In genomic region chr12:47837190-47838171, GRCh38 we compare ENCODE assay signal across 1 cellular context.
TF ChIP-seq lines count a peak whose summit lies in the region.

No MANE protein-coding gene starts in this region.

TF ChIP-seq in HepG2, 621 proteins besides CTCF, POLR2A, EP300 and RAD21 (continued from another document):
- TF ChIP-seq GMEB2 (CRISPR knock-in tag; IDR thresholded peaks at IDR 0.05; ENCODE audit: low read depth) (no peak), HOXD1 (CRISPR knock-in tag; IDR thresholded peaks at IDR 0.05) (no peak), STAG1 (CRISPR knock-in tag; IDR thresholded peaks at IDR 0.05) (peak; percentile 82), ZNF816 (CRISPR knock-in tag; IDR thresholded peaks at IDR 0.05; ENCODE audit: borderline replicate concordance) (no peak), ZNF720 (CRISPR knock-in tag; IDR thresholded peaks at IDR 0.05) (no peak), ELF3 (CRISPR knock-in tag; IDR thresholded peaks at IDR 0.05) (0 out of 2 replicates have a peak, but pooled peaks have one; percentile 21), ZC3H13 (CRISPR knock-in tag; IDR thresholded peaks at IDR 0.05) (no peak), TEAD3 (CRISPR knock-in tag; optimal IDR thresholded peaks at IDR 0.05; ENCODE audit: borderline replicate concordance) (peak; percentile 39), ZNF441 (CRISPR knock-in tag; IDR thresholded peaks at IDR 0.05; ENCODE audit: borderline replicate concordance) (no peak), AGO2 (optimal IDR thresholded peaks at IDR 0.05; ENCODE audit: low read depth, low read length) (no peak), ZNF432 (CRISPR knock-in tag; IDR thresholded peaks at IDR 0.05; ENCODE audit: borderline replicate concordance) (no peak), FOSL2 (CRISPR knock-in tag; IDR thresholded peaks at IDR 0.05) (0 out of 2 replicates have a peak, but pooled peaks have one; percentile 25), ZMYM3 (CRISPR knock-in tag; IDR thresholded peaks at IDR 0.05) (no peak), CBFB (CRISPR knock-in tag; IDR thresholded peaks at IDR 0.05) (no peak), SMC3 (IDR thresholded peaks at IDR 0.05; ENCODE audit: low read length) (peak; percentile 81), NONO (IDR thresholded peaks at IDR 0.05) (no peak), NONO (CRISPR knock-in tag; conservative IDR thresholded peaks at IDR 0.05) (no peak), MIXL1 (CRISPR knock-in tag; IDR thresholded peaks at IDR 0.05) (peak; percentile 58; the same call in 1 of the 2 replicates), ZUFSP (CRISPR knock-in tag; IDR thresholded peaks at IDR 0.05; ENCODE audit: borderline replicate concordance) (no peak), ZBTB25 (CRISPR knock-in tag; IDR thresholded peaks at IDR 0.05) (0 out of 2 replicates have a peak, but pooled peaks have one; percentile 19), FOSL1 (CRISPR knock-in tag; IDR thresholded peaks at IDR 0.05; ENCODE audit: borderline replicate concordance) (no peak)
- TF ChIP-seq, protein P1, sequence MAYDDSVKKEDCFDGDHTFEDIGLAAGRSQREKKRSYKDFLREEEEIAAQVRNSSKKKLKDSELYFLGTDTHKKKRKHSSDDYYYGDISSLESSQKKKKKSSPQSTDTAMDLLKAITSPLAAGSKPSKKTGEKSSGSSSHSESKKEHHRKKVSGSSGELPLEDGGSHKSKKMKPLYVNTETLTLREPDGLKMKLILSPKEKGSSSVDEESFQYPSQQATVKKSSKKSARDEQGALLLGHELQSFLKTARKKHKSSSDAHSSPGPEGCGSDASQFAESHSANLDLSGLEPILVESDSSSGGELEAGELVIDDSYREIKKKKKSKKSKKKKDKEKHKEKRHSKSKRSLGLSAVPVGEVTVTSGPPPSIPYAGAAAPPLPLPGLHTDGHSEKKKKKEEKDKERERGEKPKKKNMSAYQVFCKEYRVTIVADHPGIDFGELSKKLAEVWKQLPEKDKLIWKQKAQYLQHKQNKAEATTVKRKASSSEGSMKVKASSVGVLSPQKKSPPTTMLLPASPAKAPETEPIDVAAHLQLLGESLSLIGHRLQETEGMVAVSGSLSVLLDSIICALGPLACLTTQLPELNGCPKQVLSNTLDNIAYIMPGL (CRISPR knock-in tag; IDR thresholded peaks at IDR 0.05; ENCODE audit: borderline replicate concordance in 1 of 2, low read depth in 1 of 2) = peak in 1 of 2 experiments; percentile 35; a peak in 1 of 4 replicates
- TF ChIP-seq, protein P2, sequence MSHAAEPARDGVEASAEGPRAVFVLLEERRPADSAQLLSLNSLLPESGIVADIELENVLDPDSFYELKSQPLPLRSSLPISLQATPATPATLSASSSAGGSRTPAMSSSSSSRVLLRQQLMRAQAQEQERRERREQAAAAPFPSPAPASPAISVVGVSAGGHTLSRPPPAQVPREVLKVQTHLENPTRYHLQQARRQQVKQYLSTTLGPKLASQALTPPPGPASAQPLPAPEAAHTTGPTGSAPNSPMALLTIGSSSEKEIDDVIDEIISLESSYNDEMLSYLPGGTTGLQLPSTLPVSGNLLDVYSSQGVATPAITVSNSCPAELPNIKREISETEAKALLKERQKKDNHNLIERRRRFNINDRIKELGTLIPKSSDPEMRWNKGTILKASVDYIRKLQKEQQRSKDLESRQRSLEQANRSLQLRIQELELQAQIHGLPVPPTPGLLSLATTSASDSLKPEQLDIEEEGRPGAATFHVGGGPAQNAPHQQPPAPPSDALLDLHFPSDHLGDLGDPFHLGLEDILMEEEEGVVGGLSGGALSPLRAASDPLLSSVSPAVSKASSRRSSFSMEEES (CRISPR knock-in tag; IDR thresholded peaks at IDR 0.05) = no peak
TF ChIP-seq in HepG2: peak in this region for 10.
